3 cellular contexts compared by ENCODE assay signal in genomic region chr11:92826597-92826996, GRCh38.
TF ChIP-seq lines count a peak whose summit lies in the region.

No MANE protein-coding gene starts in this region.

TF ChIP-seq in SK-N-SH, 30 proteins besides CTCF, POLR2A, EP300 and RAD21:
- TF ChIP-seq USF2 (IDR thresholded peaks at IDR 0.05; ENCODE audit: borderline replicate concordance, low read depth, low read length) (no peak), YY1 (IDR thresholded peaks at IDR 0.05; ENCODE audit: low read depth) (no peak), MEF2A (IDR thresholded peaks at IDR 0.05; ENCODE audit: borderline replicate concordance, low read depth) (no peak), EZH2phosphoT487 (IDR thresholded peaks at IDR 0.05; ENCODE audit: borderline replicate concordance, low read depth) (no peak), ELF1 (IDR thresholded peaks at IDR 0.05) (no peak), FOSL2 (IDR thresholded peaks at IDR 0.05; ENCODE audit: borderline replicate concordance, low read depth) (no peak), JUND (IDR thresholded peaks at IDR 0.05) (no peak), NRF1 (IDR thresholded peaks at IDR 0.05; ENCODE audit: low read depth, low read length) (no peak), ZBTB33 (IDR thresholded peaks at IDR 0.05; ENCODE audit: borderline replicate concordance, low read depth) (no peak), USF1 (IDR thresholded peaks at IDR 0.05; ENCODE audit: borderline replicate concordance, low read depth) (no peak)

TF ChIP-seq in SK-N-SH treated with all-trans-retinoic acid at 6 μM for 48 hours, 23 proteins besides CTCF, POLR2A, EP300 and RAD21 (continued from another document):
- TF ChIP-seq POU6F1 (CRISPR knock-in tag; IDR thresholded peaks at IDR 0.05; ENCODE audit: borderline replicate concordance, low read depth) (no peak), TSHZ2 (CRISPR knock-in tag; IDR thresholded peaks at IDR 0.05) (no peak), OSR1 (CRISPR knock-in tag; IDR thresholded peaks at IDR 0.05) (no peak), SNAI2 (CRISPR knock-in tag; IDR thresholded peaks at IDR 0.05) (no peak), ZC3H10 (CRISPR knock-in tag; IDR thresholded peaks at IDR 0.05) (no peak), CSRNP3 (CRISPR knock-in tag; IDR thresholded peaks at IDR 0.05) (no peak), ISL1 (CRISPR knock-in tag; IDR thresholded peaks at IDR 0.05) (no peak), ZFP30 (CRISPR knock-in tag; IDR thresholded peaks at IDR 0.05) (no peak), ZFP3 (CRISPR knock-in tag; IDR thresholded peaks at IDR 0.05) (no peak), ESRRG (CRISPR knock-in tag; IDR thresholded peaks at IDR 0.05) (no peak), PATZ1 (CRISPR knock-in tag; IDR thresholded peaks at IDR 0.05; ENCODE audit: borderline replicate concordance) (no peak), ZNF70 (CRISPR knock-in tag; IDR thresholded peaks at IDR 0.05) (no peak), TOX (CRISPR knock-in tag; IDR thresholded peaks at IDR 0.05; ENCODE audit: borderline replicate concordance) (no peak)

TF ChIP-seq in H1, 55 proteins besides CTCF, POLR2A, EP300 and RAD21 (continued from another document):
- TF ChIP-seq ATF2 (IDR thresholded peaks at IDR 0.05; ENCODE audit: low read length) (no peak), USF2 (IDR thresholded peaks at IDR 0.05; ENCODE audit: low read length) (no peak), POU5F1 (IDR thresholded peaks at IDR 0.05; ENCODE audit: low read depth, low read length) (no peak), CEBPB (IDR thresholded peaks at IDR 0.05; ENCODE audit: low read depth, low read length) (no peak), RBBP5 (IDR thresholded peaks at IDR 0.05; ENCODE audit: borderline replicate concordance, low read depth, low read length) (no peak), BACH1 (IDR thresholded peaks at IDR 0.05; ENCODE audit: low read length) (no peak), SIN3A (conservative IDR thresholded peaks at IDR 0.05 in 1 of 2, IDR thresholded peaks at IDR 0.05 in 1 of 2; ENCODE audit: low read depth in 1 of 2, low read length in 2 of 2) (no peak), CBX5 (IDR thresholded peaks at IDR 0.05; ENCODE audit: low read depth, low read length) (no peak), NRF1 (IDR thresholded peaks at IDR 0.05; ENCODE audit: low read depth, low read length) (no peak), RXRA (IDR thresholded peaks at IDR 0.05; ENCODE audit: insufficient read depth, low read depth, low read length) (no peak)
TF ChIP-seq in H1: peak in this region for 0.
